In genomic region chr21:33586927-33587326, GRCh38 we compare ENCODE assay signal across 11 cellular contexts. TPM values are rescaled to one million over a fixed set of nuclear protein-coding genes. Genes with fewer than 3 reads are reported as not detected.
A peak's percentile ranks its signal among the peaks of the same experiment; 100 is the strongest.
DNase-seq lines count a peak whose midpoint lies in the region; ATAC-seq, FAIRE-seq and TF ChIP-seq lines count a peak whose summit lies in the region.
"Had no signal": no experiment of that assay in that cellular context is flagged by ENCODE, and none has a peak within 500 bp of the region (broad histone marks: within the 10 kb centered on the region; RNA-seq: fewer than 3 reads in every experiment).

No MANE protein-coding gene starts in this region.

- TF ChIP-seq CTCF in Loucy (conservative IDR thresholded peaks at IDR 0.05; ENCODE audit: low read length), result no peak
- TF ChIP-seq CTCF in K562 (IDR thresholded peaks at IDR 0.05 in 2 of 3, conservative IDR thresholded peaks at IDR 0.05 in 1 of 3; ENCODE audit: insufficient read depth in 2 of 3, low read depth in 1 of 3, low read length in 3 of 3), result no peak

- peak overlapping the region; percentile 69 for H3K4me3 Mint-ChIP-seq in T-helper 1 cell treated with Interleukin-12 subunit alpha and Interleukin-12 subunit beta and Interleukin-4 antibody, amounts not matched to agents 30 μg/mL and 1 μg/mL, for 36 hours

- peaks cover 23% of the 10 kb centered on the region for H3K4me1 Mint-ChIP-seq in T-helper 1 cell treated with Interleukin-12 subunit alpha and Interleukin-12 subunit beta and Interleukin-4 antibody, amounts not matched to agents 30 μg/mL and 1 μg/mL, for 36 hours (ENCODE audit: low read depth)

- no peak for TF ChIP-seq RAD21 in K562 (CRISPR knock-in tag; conservative IDR thresholded peaks at IDR 0.05 in 1 of 2, IDR thresholded peaks at IDR 0.05 in 1 of 2)

- H3K4me2 ChIP-seq in Loucy (ENCODE audit: low read depth, low read length, poor library complexity, severe bottlenecking) (peak overlapping the region; percentile 91), K562 (ENCODE audit: insufficient read depth, low read length) (peak overlapping the region; percentile 92)

- WGBS in K562 (ENCODE audit: insufficient coverage, low coverage, missing lambda C conversion rate), result 38% methylated on average over 6 of the region's 6 CpGs

- CTCF ChIA-PET in K562 (lab: Yijun Ruan, JAX; ENCODE audit: low intra/inter-chr PET ratio), result no interaction called here

- no peaks in the 10 kb centered on the region for H3K9me1 ChIP-seq in K562 (ENCODE audit: control insufficient read depth, insufficient read depth, low read length)

- H3K79me2 ChIP-seq in Loucy (ENCODE audit: insufficient read depth, low read length) (peaks cover 39% of the 10 kb centered on the region), K562 (ENCODE audit: control insufficient read depth, insufficient read depth, low read length) (peaks cover 32% of the 10 kb centered on the region)
- H3K79me2 ChIP-seq: parathyroid adenoma had no signal

- 0 out of 2 replicates have a peak, but pooled peaks cover 3% of the 10 kb centered on the region for H3F3A ChIP-seq in Loucy (ENCODE audit: low read depth)

- in situ Hi-C loops in K562 (cut with MboI), result no loop called here

- BruUV-seq in K562 (replicated peaks; lab: Mats Ljungman, UMichigan), result TSS peak; percentile 35

- POLR2A ChIA-PET in K562 (lab: Yijun Ruan, JAX), result no interaction called here

- TF ChIP-seq EP300 in K562 (IDR thresholded peaks at IDR 0.05; ENCODE audit: low read length), result no peak

- H2AFZ ChIP-seq in Loucy (ENCODE audit: low read length) (no peak overlapping the region), K562 (ENCODE audit: low read depth, low read length) (no peak overlapping the region), neuron (ENCODE audit: low read depth, low read length) (no peak overlapping the region)

- H3K27ac Mint-ChIP-seq in T-helper 1 cell treated with Interleukin-12 subunit alpha and Interleukin-12 subunit beta and Interleukin-4 antibody, amounts not matched to agents 30 μg/mL and 1 μg/mL, for 36 hours, result peak overlapping the region; percentile 36

- H3K9me2 ChIP-seq in Loucy (replicated peaks; ENCODE audit: low read depth, low read length), result no peaks in the 10 kb centered on the region

- H3K27ac ChIP-seq in K562 (ENCODE audit: extremely low read depth, low read depth, low read length), result no peak overlapping the region
- H3K27ac ChIP-seq: parathyroid adenoma had no signal

- TF ChIP-seq POLR2A in K562 (conservative IDR thresholded peaks at IDR 0.05), result no peak

- FAIRE-seq in K562 (lab: Jason Lieb, UNC), result no peak
- FAIRE-seq in GM19239 (lab: Jason Lieb, UNC), result no peak

- H3K27me3 ChIP-seq in Loucy (ENCODE audit: insufficient read depth, low read length, poor library complexity, severe bottlenecking) (no peaks in the 10 kb centered on the region), K562 (ENCODE audit: control insufficient read depth in 2 of 2, insufficient read depth in 2 of 2, low read length in 2 of 2) (no peaks in the 10 kb centered on the region), neuron (ENCODE audit: insufficient read depth, low read length) (no peaks in the 10 kb centered on the region)

- H3K9ac ChIP-seq in Loucy (ENCODE audit: low read depth, low read length, poor library complexity, severe bottlenecking) (peak overlapping the region; percentile 81), K562 (ENCODE audit: insufficient read depth in 1 of 2, low read depth in 2 of 2, low read length in 2 of 2) (peak overlapping the region; percentile 74 to 91; a peak in 2 of 4 replicates)
- H3K9ac ChIP-seq: parathyroid adenoma had no signal

- no peak for DNase-seq in T-helper 1 cell
- DNase-seq in K562 (ENCODE audit: extremely low read depth in 1 of 4, low spot score in 3 of 4), result peak in 1 of 4 experiments; percentile 13
- DNase-seq in KG1 (lab: John Stamatoyannopoulos, UW), result no peak
- DNase-seq in GM19239 (ENCODE audit: insufficient read length, low spot score), result no peak
- DNase-seq in SIG-M5 (lab: John Stamatoyannopoulos, UW), result no peak
- DNase-seq: activated CD8-positive, alpha-beta memory T cell treated with anti-CD3 and anti-CD28 coated beads, Interleukin-2, amount 50 U/mL, for 4 hours; MV-4-11 had no signal

- peaks cover 11% of the 10 kb centered on the region for H4K20me1 ChIP-seq in Loucy (ENCODE audit: insufficient read depth, low read length, poor library complexity, severe bottlenecking)
- H4K20me1 ChIP-seq in K562 (replicated peaks; ENCODE audit: control insufficient read depth, insufficient read depth, low read length), result no peaks in the 10 kb centered on the region

- peak; percentile 1; the same call in 2 of the 3 replicates for ATAC-seq in K562

- H3K36me3 ChIP-seq in Loucy (ENCODE audit: insufficient read depth, low read length) (no peaks in the 10 kb centered on the region), K562 (ENCODE audit: control insufficient read depth, insufficient read depth, low read length) (peaks cover 47% of the 10 kb centered on the region), neuron (ENCODE audit: insufficient read depth, low read length) (peaks cover 39% of the 10 kb centered on the region)

- H3K36me3 Mint-ChIP-seq in T-helper 1 cell treated with Interleukin-12 subunit alpha and Interleukin-12 subunit beta and Interleukin-4 antibody, amounts not matched to agents 30 μg/mL and 1 μg/mL, for 36 hours (ENCODE audit: low read depth), result peaks cover 7% of the 10 kb centered on the region

- intact Hi-C loops in K562 (cut with micrococcal nuclease), result loop anchor here (10.0 kb wide), 1 partner anchor 388 kb away; no protein-coding TSS in a partner anchor

- H3K27me3 Mint-ChIP-seq in T-helper 1 cell treated with Interleukin-12 subunit alpha and Interleukin-12 subunit beta and Interleukin-4 antibody, amounts not matched to agents 30 μg/mL and 1 μg/mL, for 36 hours (ENCODE audit: low read depth), result no peaks in the 10 kb centered on the region

- H3K4me3 ChIP-seq in Loucy (ENCODE audit: low read length, poor library complexity, severe bottlenecking) (peak overlapping the region; percentile 77), K562 (peak overlapping the region; percentile 89), neuron (ENCODE audit: low read length) (peak overlapping the region; percentile 60)

- no peaks in the 10 kb centered on the region for H3K9me3 Mint-ChIP-seq in T-helper 1 cell treated with Interleukin-12 subunit alpha and Interleukin-12 subunit beta and Interleukin-4 antibody, amounts not matched to agents 30 μg/mL and 1 μg/mL, for 36 hours

- H3K4me1 ChIP-seq in Loucy (ENCODE audit: insufficient read depth, low read length, poor library complexity, severe bottlenecking) (peaks cover 29% of the 10 kb centered on the region), K562 (replicated peaks in 1 of 2; ENCODE audit: control insufficient read depth in 2 of 2, insufficient read depth in 2 of 2, low read length in 2 of 2) (peaks cover 13 to 24% of the 10 kb centered on the region in 2 experiments; a peak in 4 of 5 replicates), neuron (ENCODE audit: insufficient read depth, low read length) (peaks cover 11% of the 10 kb centered on the region)
- H3K4me1 ChIP-seq: parathyroid adenoma had no signal

- no peaks in the 10 kb centered on the region for H3K9me3 ChIP-seq in Loucy (ENCODE audit: insufficient read depth, low read depth, low read length)
- no peaks in the 10 kb centered on the region for H3K9me3 ChIP-seq in K562 (replicated peaks; ENCODE audit: control insufficient read depth, insufficient read depth, low read depth, low read length)
- H3K9me3 ChIP-seq in neuron (ENCODE audit: low read length), result no peaks in the 10 kb centered on the region

RNA-seq across cellular contexts. Expression of gene DONSON, which starts 1.6 kb away (rescaled TPM):
- 58.1 and 105 TPM in 2 replicates for total RNA-seq in K562 (2011; cell fraction: chromatin; rRNA removed; ENCODE audit: low replicate concordance)
- 39.5 and 39.6 TPM in 2 replicates for total RNA-seq in K562 (2011; cell fraction: nucleolus; rRNA removed)
- 51.0 and 57.4 TPM in 2 replicates for total RNA-seq in K562 (2011; cell fraction: nucleoplasm; rRNA removed)
- total RNA-seq in K562 (2014; rRNA removed), result 56.5 and 62.6 TPM in 2 replicates
- 91.0 and 91.4 TPM in 2 replicates for total RNA-seq in K562 (2014; rRNA removed; fragmentation: Illumina TruSeq; extraction: Trizol)
- total RNA-seq in K562 (2015; rRNA removed; fragmentation: Illumina TruSeq; extraction: Trizol), result 72.4 and 72.6 TPM in 2 replicates
- 53.0 and 54.1 TPM in 2 replicates for total RNA-seq in K562 (2021)
- 114 and 124 TPM in 2 replicates for polyA plus RNA-seq in K562 (2011; rRNA removed)
- 47.7 and 55.4 TPM in 2 replicates for polyA plus RNA-seq in K562 (2011; cell fraction: cytosol; rRNA removed)
- 75.8 and 110 TPM in 2 replicates for polyA plus RNA-seq in K562 (2011; cell fraction: nucleus; rRNA removed)
- 71.9 and 112 TPM in 2 replicates for polyA plus RNA-seq in K562 (2012)
- polyA plus RNA-seq in K562 (2014; fragmentation: Illumina TruSeq; extraction: Trizol), result 75.8 and 80.1 TPM in 2 replicates
- 10 to 100 TPM; 26.7 to 30.6 TPM for polyA plus RNA-seq in K562 (2014; fragmentation: Nextera tagmentation; extraction: Ambion mirVana)
- 61.4 and 68.9 TPM in 2 replicates for polyA plus RNA-seq in K562 (2014; rRNA removed)
- polyA minus RNA-seq in K562 (2011; rRNA and poly(A)+ RNA removed), result 102 and 112 TPM in 2 replicates
- 31.9 and 51.6 TPM in 2 replicates for polyA minus RNA-seq in K562 (2011; cell fraction: cytosol; rRNA and poly(A)+ RNA removed)
- polyA minus RNA-seq in K562 (2011; cell fraction: nucleus; rRNA and poly(A)+ RNA removed), result 21.3 and 41.1 TPM in 2 replicates

RNA-seq across cellular contexts. Expression of gene SON, which starts 44.1 kb away (rescaled TPM):
- total RNA-seq in K562 (2011; cell fraction: chromatin; rRNA removed; ENCODE audit: low replicate concordance), result 223 and 597 TPM in 2 replicates
- total RNA-seq in K562 (2011; cell fraction: nucleolus; rRNA removed), result 107 and 150 TPM in 2 replicates
- total RNA-seq in K562 (2011; cell fraction: nucleoplasm; rRNA removed), result 253 and 349 TPM in 2 replicates
- total RNA-seq in K562 (2014; rRNA removed) (126 and 185 TPM in 2 replicates), K562 (2014; rRNA removed; fragmentation: Illumina TruSeq; extraction: Trizol) (142 and 149 TPM in 2 replicates), K562 (2015; rRNA removed; fragmentation: Illumina TruSeq; extraction: Trizol) (120 and 149 TPM in 2 replicates), K562 (2021) (242 and 259 TPM in 2 replicates)
- polyA plus RNA-seq in K562 (2011; rRNA removed) (99.1 and 105 TPM in 2 replicates), K562 (2014; fragmentation: Illumina TruSeq; extraction: Trizol) (173 and 203 TPM in 2 replicates), K562 (2014; fragmentation: Nextera tagmentation; extraction: Ambion mirVana) (100 to 1,000 TPM; 195 to 742 TPM), K562 (2014; rRNA removed) (97.6 and 187 TPM in 2 replicates)
- polyA plus RNA-seq in K562 (2011; cell fraction: cytosol; rRNA removed), result 88.2 and 117 TPM in 2 replicates
- 255 and 309 TPM in 2 replicates for polyA plus RNA-seq in K562 (2011; cell fraction: nucleus; rRNA removed)
- 146 and 246 TPM in 2 replicates for polyA plus RNA-seq in K562 (2012)
- polyA minus RNA-seq in K562 (2011; rRNA and poly(A)+ RNA removed), result 241 and 277 TPM in 2 replicates
- 183 and 187 TPM in 2 replicates for polyA minus RNA-seq in K562 (2011; cell fraction: cytosol; rRNA and poly(A)+ RNA removed)
- polyA minus RNA-seq in K562 (2011; cell fraction: nucleus; rRNA and poly(A)+ RNA removed), result 121 and 212 TPM in 2 replicates

RNA-seq across cellular contexts. Expression of gene GART, which starts 45.0 kb away (rescaled TPM):
- total RNA-seq in K562 (2011; cell fraction: chromatin; rRNA removed; ENCODE audit: low replicate concordance), result 282 and 575 TPM in 2 replicates
- 120 and 142 TPM in 2 replicates for total RNA-seq in K562 (2011; cell fraction: nucleolus; rRNA removed)
- 254 and 330 TPM in 2 replicates for total RNA-seq in K562 (2011; cell fraction: nucleoplasm; rRNA removed)
- total RNA-seq in K562 (2014; rRNA removed), result 260 and 356 TPM in 2 replicates
- total RNA-seq in K562 (2014; rRNA removed; fragmentation: Illumina TruSeq; extraction: Trizol), result 349 and 398 TPM in 2 replicates
- 258 and 267 TPM in 2 replicates for total RNA-seq in K562 (2015; rRNA removed; fragmentation: Illumina TruSeq; extraction: Trizol)
- 396 and 415 TPM in 2 replicates for total RNA-seq in K562 (2021)
- 100 and 141 TPM in 2 replicates for polyA plus RNA-seq in K562 (2011; rRNA removed)
- 41.9 and 69.4 TPM in 2 replicates for polyA plus RNA-seq in K562 (2011; cell fraction: cytosol; rRNA removed)
- polyA plus RNA-seq in K562 (2011; cell fraction: nucleus; rRNA removed), result 111 and 125 TPM in 2 replicates
- polyA plus RNA-seq in K562 (2012), result 155 and 181 TPM in 2 replicates
- 409 and 429 TPM in 2 replicates for polyA plus RNA-seq in K562 (2014; fragmentation: Illumina TruSeq; extraction: Trizol)
- 100 to 1,000 TPM; 276 to 387 TPM for polyA plus RNA-seq in K562 (2014; fragmentation: Nextera tagmentation; extraction: Ambion mirVana)
- 230 and 236 TPM in 2 replicates for polyA plus RNA-seq in K562 (2014; rRNA removed)
- polyA minus RNA-seq in K562 (2011; rRNA and poly(A)+ RNA removed), result 152 and 154 TPM in 2 replicates
- 92.6 and 125 TPM in 2 replicates for polyA minus RNA-seq in K562 (2011; cell fraction: cytosol; rRNA and poly(A)+ RNA removed)
- 83.7 and 168 TPM in 2 replicates for polyA minus RNA-seq in K562 (2011; cell fraction: nucleus; rRNA and poly(A)+ RNA removed)

RNA-seq across cellular contexts. Expression of gene CRYZL1, which starts 54.6 kb away (rescaled TPM):
- 70.4 and 160 TPM in 2 replicates for total RNA-seq in K562 (2011; cell fraction: chromatin; rRNA removed; ENCODE audit: low replicate concordance)
- total RNA-seq in K562 (2011; cell fraction: nucleolus; rRNA removed), result 39.9 and 42.9 TPM in 2 replicates
- total RNA-seq in K562 (2011; cell fraction: nucleoplasm; rRNA removed), result 64.7 and 86.4 TPM in 2 replicates
- total RNA-seq in K562 (2014; rRNA removed) (16.5 and 25.2 TPM in 2 replicates), K562 (2014; rRNA removed; fragmentation: Illumina TruSeq; extraction: Trizol) (19.9 and 24.0 TPM in 2 replicates), K562 (2015; rRNA removed; fragmentation: Illumina TruSeq; extraction: Trizol) (20.8 and 22.4 TPM in 2 replicates), K562 (2021) (25.6 and 31.9 TPM in 2 replicates)
- polyA plus RNA-seq in K562 (2011; rRNA removed) (97.9 and 98.2 TPM in 2 replicates), K562 (2014; fragmentation: Illumina TruSeq; extraction: Trizol) (32.5 and 39.2 TPM in 2 replicates), K562 (2014; fragmentation: Nextera tagmentation; extraction: Ambion mirVana) (10 to 100 TPM; 79.5 to 80.8 TPM), K562 (2014; rRNA removed) (47.9 and 52.3 TPM in 2 replicates)
- 13.0 and 30.9 TPM in 2 replicates for polyA plus RNA-seq in K562 (2011; cell fraction: cytosol; rRNA removed)
- 78.7 and 127 TPM in 2 replicates for polyA plus RNA-seq in K562 (2011; cell fraction: nucleus; rRNA removed)
- polyA plus RNA-seq in K562 (2012), result 34.8 and 44.0 TPM in 2 replicates
- 139 and 147 TPM in 2 replicates for polyA minus RNA-seq in K562 (2011; rRNA and poly(A)+ RNA removed)
- polyA minus RNA-seq in K562 (2011; cell fraction: cytosol; rRNA and poly(A)+ RNA removed), result 18.0 and 22.2 TPM in 2 replicates
- 37.7 and 82.6 TPM in 2 replicates for polyA minus RNA-seq in K562 (2011; cell fraction: nucleus; rRNA and poly(A)+ RNA removed)

RNA-seq across cellular contexts. Expression of gene ITSN1, which starts 55.4 kb away (rescaled TPM):
- total RNA-seq in K562 (2011; cell fraction: chromatin; rRNA removed; ENCODE audit: low replicate concordance), result 12.1 and 17.2 TPM in 2 replicates
- 4.3 and 8.3 TPM in 2 replicates for total RNA-seq in K562 (2011; cell fraction: nucleolus; rRNA removed)
- 9.7 and 14.1 TPM in 2 replicates for total RNA-seq in K562 (2011; cell fraction: nucleoplasm; rRNA removed)
- 3.9 and 7.5 TPM in 2 replicates for total RNA-seq in K562 (2014; rRNA removed)
- total RNA-seq in K562 (2014; rRNA removed; fragmentation: Illumina TruSeq; extraction: Trizol), result 4.3 and 6.3 TPM in 2 replicates
- total RNA-seq in K562 (2015; rRNA removed; fragmentation: Illumina TruSeq; extraction: Trizol), result 8.0 and 9.8 TPM in 2 replicates
- total RNA-seq in K562 (2021), result 7.0 and 8.7 TPM in 2 replicates
- polyA plus RNA-seq in K562 (2011; rRNA removed), result 12.6 TPM in 2 replicates
- 8.5 and 10.6 TPM in 2 replicates for polyA plus RNA-seq in K562 (2011; cell fraction: cytosol; rRNA removed)
- 23.1 and 27.6 TPM in 2 replicates for polyA plus RNA-seq in K562 (2011; cell fraction: nucleus; rRNA removed)
- polyA plus RNA-seq in K562 (2012), result 3.9 and 6.9 TPM in 2 replicates
- polyA plus RNA-seq in K562 (2014; fragmentation: Illumina TruSeq; extraction: Trizol), result 9.4 and 10.7 TPM in 2 replicates
- polyA plus RNA-seq in K562 (2014; fragmentation: Nextera tagmentation; extraction: Ambion mirVana), result 1 to 10 TPM; 1.1 to 2.1 TPM
- polyA plus RNA-seq in K562 (2014; rRNA removed), result 4.8 and 9.5 TPM in 2 replicates
- 15.5 and 18.0 TPM in 2 replicates for polyA minus RNA-seq in K562 (2011; rRNA and poly(A)+ RNA removed)
- 7.8 and 8.7 TPM in 2 replicates for polyA minus RNA-seq in K562 (2011; cell fraction: cytosol; rRNA and poly(A)+ RNA removed)
- 8.6 and 14.7 TPM in 2 replicates for polyA minus RNA-seq in K562 (2011; cell fraction: nucleus; rRNA and poly(A)+ RNA removed)
